ENCODE assay signal across 1 cellular context in the genomic region with DNA sequence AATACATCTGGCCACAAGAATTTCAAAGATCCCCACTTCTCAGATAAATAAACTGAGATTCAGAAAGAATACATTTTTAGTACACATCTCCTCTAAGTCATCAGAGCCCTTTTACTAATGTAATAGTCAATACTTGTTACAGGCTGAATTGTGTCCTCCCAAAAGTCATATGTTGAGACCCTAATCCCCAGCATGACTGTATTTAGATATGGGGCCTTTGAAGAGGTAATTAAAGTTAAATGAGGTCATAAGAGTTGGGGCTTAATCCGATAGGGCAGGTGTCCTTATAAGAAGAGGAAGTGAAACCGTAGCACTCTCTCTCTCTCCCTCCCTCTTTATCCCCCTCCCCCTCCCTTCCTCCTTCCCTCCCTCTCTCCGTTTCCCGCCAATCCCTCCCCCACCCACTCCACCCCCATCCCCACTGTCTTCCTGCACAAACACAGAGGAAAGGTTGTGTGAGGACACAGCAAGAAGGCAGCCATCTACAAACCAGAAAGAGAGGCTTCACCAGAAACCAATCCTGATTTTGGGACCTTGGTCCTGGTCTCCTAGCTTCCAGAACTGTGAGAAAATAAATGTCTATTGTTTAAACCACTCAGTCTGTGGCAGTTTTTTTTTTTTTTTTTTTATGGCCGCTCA.
TF ChIP-seq lines count a peak whose summit lies in the region.

No MANE protein-coding gene starts in this region.

TF ChIP-seq in GM23338, 12 proteins besides CTCF, POLR2A, EP300 and RAD21 (continued from another document):
- TF ChIP-seq ZNF462 (CRISPR knock-in tag; IDR thresholded peaks at IDR 0.05) (no peak), JUNB (IDR thresholded peaks at IDR 0.05; ENCODE audit: unreplicated experiment) (no peak), POLR2AphosphoS5 (IDR thresholded peaks at IDR 0.05; ENCODE audit: low read depth) (no peak), STAT1 (IDR thresholded peaks at IDR 0.05; ENCODE audit: unreplicated experiment) (no peak), EZH2phosphoT487 (IDR thresholded peaks at IDR 0.05; ENCODE audit: unreplicated experiment) (no peak), REST (IDR thresholded peaks at IDR 0.05; ENCODE audit: unreplicated experiment) (no peak), ZNF114 (CRISPR knock-in tag; IDR thresholded peaks at IDR 0.05) (no peak), NANOG (IDR thresholded peaks at IDR 0.05; ENCODE audit: borderline replicate concordance) (no peak), EZH2 (IDR thresholded peaks at IDR 0.05; ENCODE audit: low read depth, unreplicated experiment) (no peak)
